ENCODE assay signal across 1 cellular context in the genomic region with DNA sequence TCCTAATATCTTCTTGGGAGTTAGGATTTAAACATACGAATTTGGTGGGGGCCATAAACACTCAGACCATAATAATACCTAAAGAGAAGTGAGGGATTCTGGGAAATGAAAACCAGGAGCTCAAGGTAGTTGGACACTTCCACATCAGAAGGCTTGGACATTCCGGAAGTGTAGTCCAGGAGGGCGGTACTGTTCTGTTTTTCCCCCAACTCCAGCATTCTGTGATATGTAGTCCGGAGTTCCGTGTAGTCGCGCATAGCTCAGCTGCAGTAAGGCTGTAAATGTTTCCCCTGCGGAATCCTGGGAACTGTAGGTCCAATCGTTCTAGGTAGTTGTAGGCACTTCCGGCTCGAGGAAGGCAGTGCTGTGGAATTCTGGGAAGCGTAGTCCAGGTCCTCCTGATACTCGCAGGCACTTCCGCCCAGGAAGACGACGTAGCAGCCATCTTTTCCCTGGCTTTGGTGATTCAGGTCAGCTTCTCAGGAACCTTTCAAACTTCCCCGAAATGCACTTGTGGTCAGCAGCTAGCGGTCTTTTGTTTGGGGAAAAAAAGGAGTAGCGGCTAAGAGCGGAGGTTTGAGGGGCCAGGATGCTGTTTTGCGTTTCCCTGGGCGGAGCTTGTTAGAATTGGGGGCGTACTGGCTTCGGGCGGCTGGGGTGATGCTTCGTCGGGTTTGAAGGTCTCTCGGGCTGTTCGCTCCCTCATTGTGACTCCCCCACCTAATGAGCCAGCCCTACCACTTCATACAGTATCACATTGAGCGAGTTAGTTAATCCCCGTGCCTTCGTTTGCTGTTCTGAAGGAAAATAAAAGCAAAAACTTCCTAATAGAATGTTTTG.
TF ChIP-seq lines count a peak whose summit lies in the region.

Gene ZNF226, plus strand, starts transcription at position 428 of the 840 bp plus-strand sequence. CDS start 4,981 bp downstream, outside the sequence.

TF ChIP-seq in HepG2, 621 proteins besides CTCF, POLR2A, EP300 and RAD21 (continued from another document and continues in another):
- TF ChIP-seq BCL6 (CRISPR knock-in tag; IDR thresholded peaks at IDR 0.05), result peak; percentile 39; the same call in 1 of the 2 replicates
- TF ChIP-seq SP1 (IDR thresholded peaks at IDR 0.05), result no peak
- TF ChIP-seq SP1 (CRISPR knock-in tag; IDR thresholded peaks at IDR 0.05), result peak; percentile 61
- TF ChIP-seq, protein P1, sequence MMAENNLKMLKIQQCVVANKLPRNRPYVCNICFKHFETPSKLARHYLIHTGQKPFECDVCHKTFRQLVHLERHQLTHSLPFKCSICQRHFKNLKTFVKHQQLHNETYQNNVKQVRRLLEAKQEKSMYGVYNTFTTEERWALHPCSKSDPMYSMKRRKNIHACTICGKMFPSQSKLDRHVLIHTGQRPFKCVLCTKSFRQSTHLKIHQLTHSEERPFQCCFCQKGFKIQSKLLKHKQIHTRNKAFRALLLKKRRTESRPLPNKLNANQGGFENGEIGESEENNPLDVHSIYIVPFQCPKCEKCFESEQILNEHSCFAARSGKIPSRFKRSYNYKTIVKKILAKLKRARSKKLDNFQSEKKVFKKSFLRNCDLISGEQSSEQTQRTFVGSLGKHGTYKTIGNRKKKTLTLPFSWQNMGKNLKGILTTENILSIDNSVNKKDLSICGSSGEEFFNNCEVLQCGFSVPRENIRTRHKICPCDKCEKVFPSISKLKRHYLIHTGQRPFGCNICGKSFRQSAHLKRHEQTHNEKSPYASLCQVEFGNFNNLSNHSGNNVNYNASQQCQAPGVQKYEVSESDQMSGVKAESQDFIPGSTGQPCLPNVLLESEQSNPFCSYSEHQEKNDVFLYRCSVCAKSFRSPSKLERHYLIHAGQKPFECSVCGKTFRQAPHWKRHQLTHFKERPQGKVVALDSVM (CRISPR knock-in tag; IDR thresholded peaks at IDR 0.05), result no peak
- TF ChIP-seq POLR2AphosphoS5 (IDR thresholded peaks at IDR 0.05; ENCODE audit: low read depth, low read length), result peak; percentile 86
- TF ChIP-seq, protein P2, sequence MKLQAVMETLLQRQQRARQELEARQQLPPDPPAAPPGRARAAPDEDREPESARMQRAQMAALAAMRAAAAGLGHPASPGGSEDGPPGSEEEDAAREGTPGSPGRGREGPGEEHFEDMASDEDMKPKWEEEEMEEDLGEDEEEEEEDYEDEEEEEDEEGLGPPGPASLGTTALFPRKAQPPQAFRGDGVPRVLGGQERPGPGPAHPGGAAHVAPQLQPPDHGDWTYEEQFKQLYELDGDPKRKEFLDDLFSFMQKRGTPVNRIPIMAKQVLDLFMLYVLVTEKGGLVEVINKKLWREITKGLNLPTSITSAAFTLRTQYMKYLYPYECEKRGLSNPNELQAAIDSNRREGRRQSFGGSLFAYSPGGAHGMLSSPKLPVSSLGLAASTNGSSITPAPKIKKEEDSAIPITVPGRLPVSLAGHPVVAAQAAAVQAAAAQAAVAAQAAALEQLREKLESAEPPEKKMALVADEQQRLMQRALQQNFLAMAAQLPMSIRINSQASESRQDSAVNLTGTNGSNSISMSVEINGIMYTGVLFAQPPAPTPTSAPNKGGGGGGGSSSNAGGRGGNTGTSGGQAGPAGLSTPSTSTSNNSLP (IDR thresholded peaks at IDR 0.05; ENCODE audit: low read depth, low read length), result 0 out of 2 replicates have a peak, but pooled peaks have one; percentile 47
- no peak for TF ChIP-seq MBNL3 (CRISPR knock-in tag; conservative IDR thresholded peaks at IDR 0.05)
- TF ChIP-seq MAX (IDR thresholded peaks at IDR 0.05), result peak; percentile 37; the same call in 1 of the 2 replicates
- peak; percentile 49; the same call in 1 of the 2 replicates for TF ChIP-seq ZNF280D (CRISPR knock-in tag; IDR thresholded peaks at IDR 0.05)
- TF ChIP-seq ZNF605 (CRISPR knock-in tag; IDR thresholded peaks at IDR 0.05), result peak; percentile 50; the same call in 1 of the 2 replicates
- TF ChIP-seq ZNF430 (CRISPR knock-in tag; IDR thresholded peaks at IDR 0.05), result peak; percentile 53
- 0 out of 2 replicates have a peak, but pooled peaks have one; percentile 46 for TF ChIP-seq ZNF232 (CRISPR knock-in tag; IDR thresholded peaks at IDR 0.05; ENCODE audit: borderline replicate concordance)
- no peak for TF ChIP-seq ZNF230 (CRISPR knock-in tag; IDR thresholded peaks at IDR 0.05)
- peak; percentile 91; the same call in 1 of the 2 replicates for TF ChIP-seq SPEN (CRISPR knock-in tag; IDR thresholded peaks at IDR 0.05; ENCODE audit: low read depth)
- TF ChIP-seq, protein P3, sequence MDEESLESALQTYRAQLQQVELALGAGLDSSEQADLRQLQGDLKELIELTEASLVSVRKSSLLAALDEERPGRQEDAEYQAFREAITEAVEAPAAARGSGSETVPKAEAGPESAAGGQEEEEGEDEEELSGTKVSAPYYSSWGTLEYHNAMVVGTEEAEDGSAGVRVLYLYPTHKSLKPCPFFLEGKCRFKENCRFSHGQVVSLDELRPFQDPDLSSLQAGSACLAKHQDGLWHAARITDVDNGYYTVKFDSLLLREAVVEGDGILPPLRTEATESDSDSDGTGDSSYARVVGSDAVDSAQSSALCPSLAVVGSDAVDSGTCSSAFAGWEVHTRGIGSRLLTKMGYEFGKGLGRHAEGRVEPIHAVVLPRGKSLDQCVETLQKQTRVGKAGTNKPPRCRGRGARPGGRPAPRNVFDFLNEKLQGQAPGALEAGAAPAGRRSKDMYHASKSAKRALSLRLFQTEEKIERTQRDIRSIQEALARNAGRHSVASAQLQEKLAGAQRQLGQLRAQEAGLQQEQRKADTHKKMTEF (CRISPR knock-in tag; IDR thresholded peaks at IDR 0.05), result peak; percentile 69; the same call in 1 of the 2 replicates
- TF ChIP-seq MTERF4 (CRISPR knock-in tag; IDR thresholded peaks at IDR 0.05), result no peak
- TF ChIP-seq RXRB (CRISPR knock-in tag; IDR thresholded peaks at IDR 0.05; ENCODE audit: borderline replicate concordance), result peak; percentile 29; the same call in 1 of the 2 replicates
- TF ChIP-seq KDM5A (IDR thresholded peaks at IDR 0.05; ENCODE audit: borderline replicate concordance, low read length), result peak; percentile 66; the same call in 1 of the 2 replicates
- 0 out of 2 replicates have a peak, but pooled peaks have one; percentile 9 for TF ChIP-seq ZNF678 (CRISPR knock-in tag; IDR thresholded peaks at IDR 0.05)
- no peak for TF ChIP-seq BATF2 (CRISPR knock-in tag; IDR thresholded peaks at IDR 0.05)
- TF ChIP-seq E2F2 (CRISPR knock-in tag; IDR thresholded peaks at IDR 0.05; ENCODE audit: borderline replicate concordance), result 0 out of 2 replicates have a peak, but pooled peaks have one; percentile 22
- TF ChIP-seq ADNP (CRISPR knock-in tag; IDR thresholded peaks at IDR 0.05), result no peak
- TF ChIP-seq ZNF883 (CRISPR knock-in tag; IDR thresholded peaks at IDR 0.05; ENCODE audit: not compliant biosample characterization), result no peak
- TF ChIP-seq, protein P4, sequence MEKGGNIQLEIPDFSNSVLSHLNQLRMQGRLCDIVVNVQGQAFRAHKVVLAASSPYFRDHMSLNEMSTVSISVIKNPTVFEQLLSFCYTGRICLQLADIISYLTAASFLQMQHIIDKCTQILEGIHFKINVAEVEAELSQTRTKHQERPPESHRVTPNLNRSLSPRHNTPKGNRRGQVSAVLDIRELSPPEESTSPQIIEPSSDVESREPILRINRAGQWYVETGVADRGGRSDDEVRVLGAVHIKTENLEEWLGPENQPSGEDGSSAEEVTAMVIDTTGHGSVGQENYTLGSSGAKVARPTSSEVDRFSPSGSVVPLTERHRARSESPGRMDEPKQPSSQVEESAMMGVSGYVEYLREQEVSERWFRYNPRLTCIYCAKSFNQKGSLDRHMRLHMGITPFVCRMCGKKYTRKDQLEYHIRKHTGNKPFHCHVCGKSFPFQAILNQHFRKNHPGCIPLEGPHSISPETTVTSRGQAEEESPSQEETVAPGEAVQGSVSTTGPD (CRISPR knock-in tag; IDR thresholded peaks at IDR 0.05), result no peak
- TF ChIP-seq CBX5 (CRISPR knock-in tag; IDR thresholded peaks at IDR 0.05; ENCODE audit: borderline replicate concordance), result peak; percentile 20; the same call in 1 of the 2 replicates
- no peak for TF ChIP-seq ZNF703 (CRISPR knock-in tag; IDR thresholded peaks at IDR 0.05; ENCODE audit: borderline replicate concordance)
- TF ChIP-seq MZF1 (CRISPR knock-in tag; IDR thresholded peaks at IDR 0.05; ENCODE audit: borderline replicate concordance), result no peak
- no peak for TF ChIP-seq ZNF552 (CRISPR knock-in tag; IDR thresholded peaks at IDR 0.05; ENCODE audit: borderline replicate concordance)
- no peak; the same call in 1 of the 2 replicates for TF ChIP-seq RXRA (CRISPR knock-in tag; IDR thresholded peaks at IDR 0.05)
- TF ChIP-seq ZNF343 (CRISPR knock-in tag; IDR thresholded peaks at IDR 0.05), result no peak
- TF ChIP-seq ZNF12 (CRISPR knock-in tag; IDR thresholded peaks at IDR 0.05), result 0 out of 2 replicates have a peak, but pooled peaks have one; percentile 29
- no peak for TF ChIP-seq JDP2 (CRISPR knock-in tag; IDR thresholded peaks at IDR 0.05; ENCODE audit: borderline replicate concordance)
- no peak for TF ChIP-seq ZNF629 (CRISPR knock-in tag; conservative IDR thresholded peaks at IDR 0.05)
- TF ChIP-seq REST (IDR thresholded peaks at IDR 0.05; ENCODE audit: borderline replicate concordance in 1 of 2, low read depth in 1 of 2, low read length in 2 of 2), result no peak
- no peak for TF ChIP-seq ZNF597 (CRISPR knock-in tag; IDR thresholded peaks at IDR 0.05)
- TF ChIP-seq REPIN1 (CRISPR knock-in tag; IDR thresholded peaks at IDR 0.05; ENCODE audit: borderline replicate concordance, low read depth), result peak; percentile 61; the same call in 1 of the 2 replicates
